8 cellular contexts compared by ENCODE assay signal in genomic region chr14:64303471-64303917, GRCh38. TPM values are rescaled to one million over a fixed set of nuclear protein-coding genes. Genes with fewer than 3 reads are reported as not detected.
DNase-seq lines count a peak whose midpoint lies in the region; ATAC-seq and TF ChIP-seq lines count a peak whose summit lies in the region.

No MANE protein-coding gene starts in this region.

- intact Hi-C loops in dorsolateral prefrontal cortex (cut with DNase I), result loop anchor here (5.0 kb wide), 2 partner anchors 296 to 506 kb away; no protein-coding TSS in a partner anchor

- peaks cover 3% of the 10 kb centered on the region for H3K27me3 Mint-ChIP-seq in memory B cell

- no peaks in the 10 kb centered on the region for H3K9me3 Mint-ChIP-seq in memory B cell

- H3K27me3 ChIP-seq in Peyer's patch, result no peaks in the 10 kb centered on the region
- H3K27me3 ChIP-seq in dorsolateral prefrontal cortex, result no peaks in the 10 kb centered on the region

- ATAC-seq in memory B cell (ENCODE audit: low read depth), result peak; percentile 74
- ATAC-seq in HG03097 (IDR thresholded peaks at IDR 0.05; ENCODE audit: low FRiP score, unreplicated experiment), result no peak
- no peak for ATAC-seq in GM21528 (IDR thresholded peaks at IDR 0.05; ENCODE audit: low FRiP score, unreplicated experiment)

- no peak overlapping the region for H3K4me3 ChIP-seq in Peyer's patch
- no peak overlapping the region for H3K4me3 ChIP-seq in dorsolateral prefrontal cortex

- H3K27ac ChIP-seq in Peyer's patch (no peak overlapping the region), dorsolateral prefrontal cortex (no peak overlapping the region)

- no peak for TF ChIP-seq POLR2A in Peyer's patch (IDR thresholded peaks at IDR 0.05)

- H3K36me3 ChIP-seq in Peyer's patch, result no peaks in the 10 kb centered on the region

- DNase-seq in NCI-H1436 (lab: John Stamatoyannopoulos, UW) (peak; percentile 70), NCI-H1436 treated with DMSO at 0.1 percent for 48 hours (lab: John Stamatoyannopoulos, UW) (no peak), Peyer's patch (no peak), dorsolateral prefrontal cortex (no peak), memory B cell (ENCODE audit: low spot score in 2 of 2) (peak in 1 of 2 donors; percentile 40)

- H3K27ac Mint-ChIP-seq in memory B cell, result no peak overlapping the region

- H3K4me1 Mint-ChIP-seq in memory B cell, result peaks cover 2% of the 10 kb centered on the region

- no peak overlapping the region for H3K4me3 Mint-ChIP-seq in memory B cell

- H3K9me3 ChIP-seq in Peyer's patch, result no peaks in the 10 kb centered on the region

- H3K4me1 ChIP-seq in Peyer's patch, result no peaks in the 10 kb centered on the region

- peak; percentile 78 for TF ChIP-seq CTCF in LNCAP (IDR thresholded peaks at IDR 0.05)
- TF ChIP-seq CTCF in Peyer's patch (IDR thresholded peaks at IDR 0.05), result peak; percentile 50 to 81 (median 75)
- TF ChIP-seq CTCF in dorsolateral prefrontal cortex (IDR thresholded peaks at IDR 0.05 in 54 of 56, conservative IDR thresholded peaks at IDR 0.05 in 2 of 56; ENCODE audit: low read depth in 1 of 56, partially characterized antibody in 56 of 56), result peak; percentile 70 to 96 (median 84)

- no peaks in the 10 kb centered on the region for H3K36me3 Mint-ChIP-seq in memory B cell

RNA-seq across cellular contexts. Expression of gene ESR2, which starts 9.3 kb away (rescaled TPM):
- total RNA-seq in Peyer's patch (1 to 10 TPM in 2 of 4 donors, under 1 TPM in 1, not detected in 1; 0.66 to 6.6 (median 1.1) TPM), dorsolateral prefrontal cortex (1 to 10 TPM in 100 of 120 experiments, under 1 TPM in 20; 0.50 to 6.1 (median 1.6) TPM)
